In genomic region chr12:100199347-100200136, GRCh38 we compare ENCODE assay signal across 1 cellular context.
TF ChIP-seq lines count a peak whose summit lies in the region.

No MANE protein-coding gene starts in this region.

TF ChIP-seq in IMR-90, 13 proteins besides CTCF, POLR2A, EP300 and RAD21 (continued from another document):
- TF ChIP-seq USF2 (IDR thresholded peaks at IDR 0.05; ENCODE audit: low read depth, low read length), result no peak
- no peak for TF ChIP-seq MXI1 (IDR thresholded peaks at IDR 0.05; ENCODE audit: borderline replicate concordance, low read depth, low read length)
- TF ChIP-seq ELK1 (IDR thresholded peaks at IDR 0.05; ENCODE audit: borderline replicate concordance, low read depth, low read length), result no peak
